ENCODE assay signal across 8 cellular contexts in genomic region chr6:157143171-157143884, GRCh38.
A peak's percentile ranks its signal among the peaks of the same experiment; 100 is the strongest.
DNase-seq lines count a peak whose midpoint lies in the region; ATAC-seq and TF ChIP-seq lines count a peak whose summit lies in the region.
"Had no signal": no experiment of that assay in that cellular context is flagged by ENCODE, and none has a peak within 500 bp of the region (broad histone marks: within the 10 kb centered on the region; RNA-seq: fewer than 3 reads in every experiment).

No MANE protein-coding gene starts in this region.

- H3K36me3 ChIP-seq in GM23248 (ENCODE audit: low read depth) = peaks cover 12% of the 10 kb centered on the region; the same call in 1 of the 2 replicates

- H3K4me3 ChIP-seq in GM23248 (peak overlapping the region; percentile 25; the same call in 1 of the 2 replicates), fibroblast of mammary gland (ENCODE audit: control insufficient read depth, low read depth, low read length) (no peak overlapping the region)

- H3K9me2 ChIP-seq in GM23248 (ENCODE audit: insufficient read depth) = no peaks in the 10 kb centered on the region

- no peaks in the 10 kb centered on the region for H3K79me2 ChIP-seq in GM23248 (ENCODE audit: insufficient read depth)

- DNase-seq in GM23248 (peak; percentile 87), RKO (ENCODE audit: low spot score) (peak; percentile 19), fibroblast of mammary gland (ENCODE audit: low read depth) (peak; percentile 96)
- DNase-seq in stimulated activated CD4-positive, alpha-beta T cell treated with anti-CD3 and anti-CD28 coated beads, TNF-alpha, amount 100 ng/mL, for 24 hours (ENCODE audit: low read depth in 3 of 3) = peak in 2 of 3 experiments; percentile 2 to 8
- DNase-seq: activated CD4-positive, alpha-beta T cell treated with anti-CD3 and anti-CD28 coated beads for 1 hour had no signal

- peaks cover 29% of the 10 kb centered on the region for H3F3A ChIP-seq in GM23248 (ENCODE audit: insufficient read depth)

- no peak overlapping the region for H2AFZ ChIP-seq in GM23248

- H3K27me3 ChIP-seq in GM23248 (replicated peaks; ENCODE audit: insufficient read depth) = no peaks in the 10 kb centered on the region

- peak overlapping the region; percentile 69 for H3K27ac ChIP-seq in GM23248

- H3K4me1 ChIP-seq in GM23248 (ENCODE audit: insufficient read depth) = peaks cover 22% of the 10 kb centered on the region

- no peak for TF ChIP-seq CTCF in fibroblast of mammary gland (conservative IDR thresholded peaks at IDR 0.05; ENCODE audit: control insufficient read depth, insufficient read depth, low read depth, low read length)

- H4K20me1 ChIP-seq in GM23248 (ENCODE audit: insufficient read depth) = no peaks in the 10 kb centered on the region

- in situ Hi-C loops in GM23248 (cut with MboI) = no loop called here

- H3K9ac ChIP-seq in GM23248 = peak overlapping the region; percentile 49; the same call in 1 of the 2 replicates

- H3K9me3 ChIP-seq in GM23248 (ENCODE audit: low read depth) = no peaks in the 10 kb centered on the region

- ATAC-seq in HG03045 (IDR thresholded peaks at IDR 0.05; ENCODE audit: unreplicated experiment) = no peak
- ATAC-seq in HG03457 (IDR thresholded peaks at IDR 0.05; ENCODE audit: unreplicated experiment) = no peak
- ATAC-seq in HG02840 (IDR thresholded peaks at IDR 0.05; ENCODE audit: low FRiP score, unreplicated experiment) = no peak

- peak overlapping the region; percentile 28 for H3K4me2 ChIP-seq in GM23248 (ENCODE audit: unreplicated experiment)

- WGBS in GM23248 (ENCODE audit: low coverage in 1 of 2, low lambda C conversion rate in 2 of 2, missing lambda C conversion rate in 2 of 2), 2 experiments = 3 to 8% methylated on average over 10 of the region's 10 CpGs

Comparison
In these comparisons a context has a peak if more than half of its experiments do, and no peak if none do; other contexts are left out.
1. DNase-seq: peak in every context shown above with its lines; median percentile 96 in fibroblast of mammary gland; 87 in GM23248; 19 in RKO; 5 in stimulated activated CD4-positive, alpha-beta T cell treated with anti-CD3 and anti-CD28 coated beads, TNF-alpha, amount 100 ng/mL, for 24 hours.